22 cellular contexts compared by ENCODE assay signal in the genomic region with DNA sequence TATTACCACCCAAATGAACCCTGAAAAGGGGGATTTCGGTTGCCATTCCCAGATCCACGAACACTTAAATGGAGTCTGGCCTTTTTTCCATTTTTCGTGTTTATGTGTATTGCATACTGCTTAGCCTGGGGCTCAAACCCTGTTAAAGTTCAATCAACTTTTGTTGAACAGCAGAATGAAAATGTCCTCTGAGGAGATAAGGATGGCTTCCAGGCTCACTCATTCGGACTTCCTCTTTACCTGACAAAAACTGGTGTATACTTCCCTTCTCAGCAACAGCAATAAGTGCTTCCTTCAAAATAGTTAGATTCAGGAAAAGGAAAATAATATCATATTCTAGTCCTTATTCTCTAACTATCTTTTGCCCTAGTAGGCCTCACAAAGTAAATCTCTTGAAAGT.
DNase-seq lines count a peak whose midpoint lies in the region; ATAC-seq and TF ChIP-seq lines count a peak whose summit lies in the region.
"Had no signal": no experiment of that assay in that cellular context is flagged by ENCODE, and none has a peak within 500 bp of the region (broad histone marks: within the 10 kb centered on the region; RNA-seq: fewer than 3 reads in every experiment).

No MANE protein-coding gene starts in this region.

- no peak overlapping the region for H3K56ac ChIP-seq in mesendoderm (ENCODE audit: low read length)

- no peak overlapping the region for H3K4me2 ChIP-seq in mesendoderm (ENCODE audit: low read length)
- H3K4me2 ChIP-seq: BLaER1 had no signal

- no peak overlapping the region for H4K5ac ChIP-seq in mesendoderm (ENCODE audit: low read length)

- no peaks in the 10 kb centered on the region for H3K79me1 ChIP-seq in mesendoderm (ENCODE audit: low read length)

- no peak overlapping the region for H3K18ac ChIP-seq in mesendoderm (ENCODE audit: low read length)

- no peak overlapping the region for H3K4ac ChIP-seq in mesendoderm (ENCODE audit: low read depth, low read length)

- H3K36me3 ChIP-seq in colonic mucosa (no peaks in the 10 kb centered on the region), mesendoderm (ENCODE audit: control insufficient read depth, insufficient read depth, low read length) (no peaks in the 10 kb centered on the region), upper lobe of right lung (no peaks in the 10 kb centered on the region)
- H3K36me3 ChIP-seq: BLaER1 had no signal

- H2BK15ac ChIP-seq in mesendoderm (replicated peaks; ENCODE audit: low read depth) = no peak overlapping the region

- H3K9me3 ChIP-seq in colonic mucosa = no peaks in the 10 kb centered on the region
- no peaks in the 10 kb centered on the region for H3K9me3 ChIP-seq in upper lobe of right lung
- H3K9me3 ChIP-seq: BLaER1 had no signal

- H4K8ac ChIP-seq in mesendoderm (ENCODE audit: low read depth, low read length) = peak overlapping the region; percentile 81

- H3K27me3 ChIP-seq in colonic mucosa (no peaks in the 10 kb centered on the region), mesendoderm (ENCODE audit: insufficient read depth, low read length, poor library complexity) (no peaks in the 10 kb centered on the region), upper lobe of right lung (no peaks in the 10 kb centered on the region)
- H3K27me3 ChIP-seq: BLaER1 had no signal

- H3K4me1 ChIP-seq in colonic mucosa (no peaks in the 10 kb centered on the region), mesendoderm (ENCODE audit: control insufficient read depth, low read depth, low read length) (peaks cover 3% of the 10 kb centered on the region), upper lobe of right lung (peaks cover 21% of the 10 kb centered on the region)
- H3K4me1 ChIP-seq: BLaER1 had no signal

- no CpG with 5 or more reads among the region's 4 CpGs for WGBS in mesendoderm (ENCODE audit: extremely low coverage, insufficient coverage, low lambda C conversion rate)

- no peak overlapping the region for H3K23ac ChIP-seq in mesendoderm (ENCODE audit: low read length)

- H3K79me2 ChIP-seq in mesendoderm (ENCODE audit: control insufficient read depth, insufficient read depth, low read length) = no peaks in the 10 kb centered on the region

- H2BK5ac ChIP-seq in mesendoderm (ENCODE audit: low read length) = no peak overlapping the region

- H3K4me3 ChIP-seq in colonic mucosa (no peak overlapping the region), mesendoderm (ENCODE audit: low read length) (no peak overlapping the region), upper lobe of right lung (no peak overlapping the region)
- H3K4me3 ChIP-seq: BLaER1 had no signal

- ATAC-seq in upper lobe of right lung = no peak
- no peak for ATAC-seq in GM18517 (IDR thresholded peaks at IDR 0.05; ENCODE audit: unreplicated experiment)
- ATAC-seq in sciatic nerve = no peak
- ATAC-seq: HepG2, PC-3 had no signal

- intact Hi-C loops in colonic mucosa (cut with DNase I) = loop anchor here (5.0 kb wide), 1 partner anchor 57 kb away; no protein-coding TSS in a partner anchor
- intact Hi-C loops in upper lobe of right lung (cut with DNase I) = no loop called here
- intact Hi-C loops in sciatic nerve (cut with DNase I) = no loop called here

- DNase-seq in OCI-M1 (lab: John Stamatoyannopoulos, UW) = peak; percentile 70
- DNase-seq in colonic mucosa = no peak
- no peak for DNase-seq in mesendoderm
- no peak for DNase-seq in upper lobe of right lung
- DNase-seq in sciatic nerve (ENCODE audit: low spot score) = no peak
- DNase-seq in NCI-H1092 treated with DMSO at 0.1 percent for 48 hours (lab: John Stamatoyannopoulos, UW) = no peak
- DNase-seq: ACHN; CD4-positive, alpha-beta T cell; COR-L47; GOT3; HCEC 1CT; KG1; NCI-H1417 treated with DMSO at 0.1 percent for 48 hours; NCI-H187; NCI-H446; PC-3; RPMI8226; SHP77 had no signal

- no peak overlapping the region for H3K9ac ChIP-seq in colonic mucosa (ENCODE audit: low read depth in 2 of 2, low read length in 2 of 2)
- no peak overlapping the region for H3K9ac ChIP-seq in mesendoderm (ENCODE audit: low read length)
- H3K9ac ChIP-seq: BLaER1 had no signal

- H2AK5ac ChIP-seq in mesendoderm (ENCODE audit: low read length) = no peak overlapping the region

- TF ChIP-seq CTCF in colonic mucosa (IDR thresholded peaks at IDR 0.05) (no peak), upper lobe of right lung (IDR thresholded peaks at IDR 0.05) (no peak)

- H3K27ac ChIP-seq in colonic mucosa (peak overlapping the region; percentile 23), mesendoderm (ENCODE audit: low read depth, low read length) (no peak overlapping the region), upper lobe of right lung (peak overlapping the region; percentile 38)
- H3K27ac ChIP-seq: BLaER1, HL-60 had no signal

- no peak overlapping the region for H2BK120ac ChIP-seq in mesendoderm (ENCODE audit: low read depth, low read length)
